Comparison of ENCODE assay signal across 8 cellular contexts in the genomic region with DNA sequence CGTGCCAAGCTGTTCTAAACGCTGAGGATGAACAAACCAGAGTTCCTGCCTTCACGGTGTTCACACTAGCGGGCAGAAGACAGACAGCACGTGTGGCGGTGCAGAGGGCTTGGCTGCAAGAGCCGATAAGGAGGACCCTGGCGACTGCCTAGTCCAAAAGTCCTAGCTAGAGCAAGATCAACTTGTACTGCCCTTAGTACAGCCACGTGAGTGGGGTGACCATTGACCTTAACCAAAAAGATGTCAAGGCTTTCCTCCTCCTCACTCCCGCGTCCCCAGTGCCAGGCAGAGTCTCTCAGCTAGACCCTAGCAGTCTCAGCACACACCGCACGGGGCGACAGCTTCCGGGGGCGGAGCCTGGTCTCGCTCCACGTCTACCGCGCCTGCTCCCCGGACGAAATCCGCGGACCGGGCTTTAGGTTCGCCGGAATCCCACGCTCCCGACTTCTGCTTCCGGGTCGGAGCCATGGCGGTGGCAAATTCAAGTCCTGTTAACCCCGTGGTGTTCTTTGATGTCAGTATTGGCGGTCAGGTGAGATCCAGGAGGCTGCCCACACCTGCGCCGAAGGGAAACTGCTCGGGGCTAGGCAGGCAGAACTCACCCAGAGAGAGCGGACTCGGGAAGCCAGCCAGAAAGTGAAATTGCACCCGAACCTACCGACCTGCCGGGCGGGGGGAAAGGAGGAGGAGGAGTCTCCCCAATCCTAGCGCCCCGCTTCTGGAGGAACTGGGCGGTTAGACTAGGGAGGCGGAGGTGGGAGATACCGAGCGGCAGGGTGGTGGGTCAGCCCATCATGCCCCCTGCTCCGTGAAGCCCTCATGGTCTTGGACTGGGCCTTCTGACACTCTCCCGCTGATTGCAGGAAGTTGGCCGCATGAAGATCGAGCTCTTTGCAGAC. TPM values are rescaled to one million over a fixed set of nuclear protein-coding genes. Genes with fewer than 3 reads are reported as not detected.
DNase-seq lines count a peak whose midpoint lies in the region; ATAC-seq and TF ChIP-seq lines count a peak whose summit lies in the region.

A gene (plus strand): TSS at position 443 of the 899 bp plus-strand sequence. CDS start 24 bp downstream, at position 467.

- peaks cover 3% of the 10 kb centered on the region; the same call in 1 of the 2 replicates for H3K36me3 ChIP-seq in PC-9 (ENCODE audit: low read depth)

- peak; percentile 98 for DNase-seq in DMS53 (lab: John Stamatoyannopoulos, UW)
- peak; percentile 94 for DNase-seq in Jurkat, Clone E6-1 (ENCODE audit: low read depth, low spot score)
- peak; percentile 87 to 96 for DNase-seq in PC-9
- DNase-seq in activated T-cell treated with anti-CD3 and anti-CD28 coated beads, Interleukin-2, amount 50 U/mL, for 1 hour = peak; percentile 94
- DNase-seq in epithelial cell of proximal tubule (ENCODE audit: low read depth) = peak; percentile 37
- DNase-seq in mucosa of gallbladder (ENCODE audit: low spot score) = peak; percentile 95
- DNase-seq in stimulated activated CD8-positive, alpha-beta memory T cell treated with anti-CD3 and anti-CD28 coated beads, Interleukin-4, amount 100 ng/mL, for 4 hours (ENCODE audit: low read depth in 2 of 2, low spot score in 1 of 2) = peak; percentile 84 to 92

- no peaks in the 10 kb centered on the region for H4K20me1 ChIP-seq in PC-9 (ENCODE audit: insufficient read depth)

- intact Hi-C loops in PC-9 (cut with micrococcal nuclease; ENCODE audit: unreplicated experiment) = no loop called here

- peaks cover 22% of the 10 kb centered on the region for H3K79me2 ChIP-seq in PC-9 (ENCODE audit: low read depth)

- CTCF ChIA-PET in PC-9 (lab: Charles Lee) = interaction anchor here (0.5 to 0.6 kb wide), 2 partner anchors 24 to 68 kb away, joined by 3 to 4 read pairs; a partner anchor contains a TSS

- peak within 1 kb of the TSS; percentile 64 for H3K27ac ChIP-seq in PC-9

- H3K4me1 ChIP-seq in PC-9 (replicated peaks; ENCODE audit: insufficient read depth) = peaks cover 19% of the 10 kb centered on the region

- H3K9me2 ChIP-seq in PC-9 (ENCODE audit: insufficient read depth) = no peaks in the 10 kb centered on the region

- peak within 1 kb of the TSS; percentile 95 for H2AFZ ChIP-seq in PC-9

- TSS peak; percentile 98 for BruUV-seq in PC-9 (replicated peaks; lab: Mats Ljungman, UMichigan)

- TF ChIP-seq CTCF in PC-9 (conservative IDR thresholded peaks at IDR 0.05) (no peak; the same call in 1 of the 2 replicates), epithelial cell of proximal tubule (conservative IDR thresholded peaks at IDR 0.05; ENCODE audit: low read depth, low read length) (peak; percentile 15)

- peak; percentile 87 for ATAC-seq in GM21576 (IDR thresholded peaks at IDR 0.05; ENCODE audit: unreplicated experiment)

- no peaks in the 10 kb centered on the region for H3K9me3 ChIP-seq in PC-9 (ENCODE audit: insufficient read depth, low read depth)

- POLR2A ChIA-PET in PC-9 (lab: Charles Lee; ENCODE audit: unreplicated experiment) = interaction anchor here (0.6 kb wide), 1 partner anchor 34 kb away, joined by 8 read pairs; no protein-coding TSS in a partner anchor

- H3K27me3 ChIP-seq in PC-9 (ENCODE audit: insufficient read depth, low read depth) = no peaks in the 10 kb centered on the region

- H3F3A ChIP-seq in PC-9 (ENCODE audit: insufficient read depth, low read depth) = peaks cover 8% of the 10 kb centered on the region; the same call in 1 of the 2 replicates

- peak within 1 kb of the TSS; percentile 99 for H3K4me2 ChIP-seq in PC-9

- peak within 1 kb of the TSS; percentile 80 for H3K4me3 ChIP-seq in Jurkat, Clone E6-1 (ENCODE audit: low read length)
- H3K4me3 ChIP-seq in PC-9 (peak within 1 kb of the TSS; percentile 76), epithelial cell of proximal tubule (ENCODE audit: low read depth, low read length) (peak within 1 kb of the TSS; percentile 98)

RNA-seq across cellular contexts. Expression of the gene that starts here (rescaled TPM):
- polyA plus RNA-seq in Jurkat, Clone E6-1 (2012; ENCODE audit: insufficient read depth, insufficient read length) = 177 TPM
- total RNA-seq in PC-9 (2021) (82.7 and 102 TPM in 2 replicates), epithelial cell of proximal tubule (59.8 and 76.7 TPM in 2 replicates), mucosa of gallbladder (25.4 TPM)

Comparison
In these comparisons a context has a peak if more than half of its experiments do, and no peak if none do; other contexts are left out.
1. Peak in every context shown above with its lines: DNase-seq, ATAC-seq, H3K4me3 ChIP-seq and H3K27ac ChIP-seq.
2. DNase-seq: peak in every context shown above with its lines; median percentile 98 in DMS53; 95 in mucosa of gallbladder; 94 in Jurkat, Clone E6-1; 94 in activated T-cell treated with anti-CD3 and anti-CD28 coated beads, Interleukin-2, amount 50 U/mL, for 1 hour; 92 in PC-9; 88 in stimulated activated CD8-positive, alpha-beta memory T cell treated with anti-CD3 and anti-CD28 coated beads, Interleukin-4, amount 100 ng/mL, for 4 hours; 37 in epithelial cell of proximal tubule.